Comparison of ENCODE assay signal across 1 cellular context in genomic region chr4:1882850-1883271, GRCh38.
TF ChIP-seq lines count a peak whose summit lies in the region.

No MANE protein-coding gene starts in this region.

TF ChIP-seq in K562, 482 proteins besides CTCF, POLR2A, EP300 and RAD21 (continues in another document):
- no peak for TF ChIP-seq FOXA1 (IDR thresholded peaks at IDR 0.05; ENCODE audit: borderline replicate concordance)
- no peak for TF ChIP-seq SNRNP70 (optimal IDR thresholded peaks at IDR 0.05; ENCODE audit: low read depth, low read length)
- no peak for TF ChIP-seq SETDB1 (IDR thresholded peaks at IDR 0.05; ENCODE audit: low read length)
- no peak for TF ChIP-seq NR1H2 (CRISPR knock-in tag; IDR thresholded peaks at IDR 0.05)
- TF ChIP-seq BRF1 (IDR thresholded peaks at IDR 0.05; ENCODE audit: borderline replicate concordance, extremely low read depth, insufficient read length): no peak
- no peak for TF ChIP-seq KDM4B (IDR thresholded peaks at IDR 0.05; ENCODE audit: borderline replicate concordance in 2 of 2, low read depth in 1 of 2)
- TF ChIP-seq FOXP4 (CRISPR knock-in tag; IDR thresholded peaks at IDR 0.05; ENCODE audit: borderline replicate concordance): no peak
- no peak for TF ChIP-seq RBBP5 (IDR thresholded peaks at IDR 0.05; ENCODE audit: borderline replicate concordance, insufficient read depth, low read length, poor library complexity, severe bottlenecking)
- TF ChIP-seq NR2F6 (CRISPR knock-in tag; IDR thresholded peaks at IDR 0.05): no peak
- TF ChIP-seq, protein P1, sequence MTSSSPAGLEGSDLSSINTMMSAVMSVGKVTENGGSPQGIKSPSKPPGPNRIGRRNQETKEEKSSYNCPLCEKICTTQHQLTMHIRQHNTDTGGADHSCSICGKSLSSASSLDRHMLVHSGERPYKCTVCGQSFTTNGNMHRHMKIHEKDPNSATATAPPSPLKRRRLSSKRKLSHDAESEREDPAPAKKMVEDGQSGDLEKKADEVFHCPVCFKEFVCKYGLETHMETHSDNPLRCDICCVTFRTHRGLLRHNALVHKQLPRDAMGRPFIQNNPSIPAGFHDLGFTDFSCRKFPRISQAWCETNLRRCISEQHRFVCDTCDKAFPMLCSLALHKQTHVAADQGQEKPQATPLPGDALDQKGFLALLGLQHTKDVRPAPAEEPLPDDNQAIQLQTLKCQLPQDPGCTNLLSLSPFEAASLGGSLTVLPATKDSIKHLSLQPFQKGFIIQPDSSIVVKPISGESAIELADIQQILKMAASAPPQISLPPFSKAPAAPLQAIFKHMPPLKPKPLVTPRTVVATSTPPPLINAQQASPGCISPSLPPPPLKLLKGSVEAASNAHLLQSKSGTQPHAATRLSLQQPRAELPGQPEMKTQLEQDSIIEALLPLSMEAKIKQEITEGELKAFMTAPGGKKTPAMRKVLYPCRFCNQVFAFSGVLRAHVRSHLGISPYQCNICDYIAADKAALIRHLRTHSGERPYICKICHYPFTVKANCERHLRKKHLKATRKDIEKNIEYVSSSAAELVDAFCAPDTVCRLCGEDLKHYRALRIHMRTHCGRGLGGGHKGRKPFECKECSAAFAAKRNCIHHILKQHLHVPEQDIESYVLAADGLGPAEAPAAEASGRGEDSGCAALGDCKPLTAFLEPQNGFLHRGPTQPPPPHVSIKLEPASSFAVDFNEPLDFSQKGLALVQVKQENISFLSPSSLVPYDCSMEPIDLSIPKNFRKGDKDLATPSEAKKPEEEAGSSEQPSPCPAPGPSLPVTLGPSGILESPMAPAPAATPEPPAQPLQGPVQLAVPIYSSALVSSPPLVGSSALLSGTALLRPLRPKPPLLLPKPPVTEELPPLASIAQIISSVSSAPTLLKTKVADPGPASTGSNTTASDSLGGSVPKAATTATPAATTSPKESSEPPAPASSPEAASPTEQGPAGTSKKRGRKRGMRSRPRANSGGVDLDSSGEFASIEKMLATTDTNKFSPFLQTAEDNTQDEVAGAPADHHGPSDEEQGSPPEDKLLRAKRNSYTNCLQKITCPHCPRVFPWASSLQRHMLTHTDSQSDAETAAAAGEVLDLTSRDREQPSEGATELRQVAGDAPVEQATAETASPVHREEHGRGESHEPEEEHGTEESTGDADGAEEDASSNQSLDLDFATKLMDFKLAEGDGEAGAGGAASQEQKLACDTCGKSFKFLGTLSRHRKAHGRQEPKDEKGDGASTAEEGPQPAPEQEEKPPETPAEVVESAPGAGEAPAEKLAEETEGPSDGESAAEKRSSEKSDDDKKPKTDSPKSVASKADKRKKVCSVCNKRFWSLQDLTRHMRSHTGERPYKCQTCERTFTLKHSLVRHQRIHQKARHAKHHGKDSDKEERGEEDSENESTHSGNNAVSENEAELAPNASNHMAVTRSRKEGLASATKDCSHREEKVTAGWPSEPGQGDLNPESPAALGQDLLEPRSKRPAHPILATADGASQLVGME (CRISPR knock-in tag; IDR thresholded peaks at IDR 0.05): no peak
- peak; percentile 47 for TF ChIP-seq HMGN3 (IDR thresholded peaks at IDR 0.05; ENCODE audit: borderline replicate concordance, extremely low read depth, insufficient read length, low read depth, low read length)
- TF ChIP-seq ARNT (IDR thresholded peaks at IDR 0.05): peak; percentile 89 to 98
- TF ChIP-seq GABPB2 (CRISPR knock-in tag; conservative IDR thresholded peaks at IDR 0.05): no peak
- TF ChIP-seq ZNF146 (CRISPR knock-in tag; IDR thresholded peaks at IDR 0.05; ENCODE audit: unreplicated experiment): no peak
- TF ChIP-seq SMAD3 (CRISPR knock-in tag; conservative IDR thresholded peaks at IDR 0.05): peak; percentile 67; the same call in 1 of the 2 replicates
- peak; percentile 96 for TF ChIP-seq KLF16 (IDR thresholded peaks at IDR 0.05)
- TF ChIP-seq ARID1B (IDR thresholded peaks at IDR 0.05): peak; percentile 99
- no peak for TF ChIP-seq TAF9B (IDR thresholded peaks at IDR 0.05; ENCODE audit: partially characterized antibody)
- no peak for TF ChIP-seq PTRF (tag; IDR thresholded peaks at IDR 0.05)
- peak; percentile 54 for TF ChIP-seq SMAD1 (IDR thresholded peaks at IDR 0.05; ENCODE audit: low read depth, low read length, partially characterized antibody)
- TF ChIP-seq KLF6 (CRISPR knock-in tag; IDR thresholded peaks at IDR 0.05; ENCODE audit: borderline replicate concordance): peak; percentile 51; the same call in 1 of the 2 replicates
- TF ChIP-seq, protein P2, sequence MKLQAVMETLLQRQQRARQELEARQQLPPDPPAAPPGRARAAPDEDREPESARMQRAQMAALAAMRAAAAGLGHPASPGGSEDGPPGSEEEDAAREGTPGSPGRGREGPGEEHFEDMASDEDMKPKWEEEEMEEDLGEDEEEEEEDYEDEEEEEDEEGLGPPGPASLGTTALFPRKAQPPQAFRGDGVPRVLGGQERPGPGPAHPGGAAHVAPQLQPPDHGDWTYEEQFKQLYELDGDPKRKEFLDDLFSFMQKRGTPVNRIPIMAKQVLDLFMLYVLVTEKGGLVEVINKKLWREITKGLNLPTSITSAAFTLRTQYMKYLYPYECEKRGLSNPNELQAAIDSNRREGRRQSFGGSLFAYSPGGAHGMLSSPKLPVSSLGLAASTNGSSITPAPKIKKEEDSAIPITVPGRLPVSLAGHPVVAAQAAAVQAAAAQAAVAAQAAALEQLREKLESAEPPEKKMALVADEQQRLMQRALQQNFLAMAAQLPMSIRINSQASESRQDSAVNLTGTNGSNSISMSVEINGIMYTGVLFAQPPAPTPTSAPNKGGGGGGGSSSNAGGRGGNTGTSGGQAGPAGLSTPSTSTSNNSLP (IDR thresholded peaks at IDR 0.05; ENCODE audit: borderline replicate concordance, low read depth, low read length): peak; percentile 44; the same call in 1 of the 2 replicates
- no peak for TF ChIP-seq GABPA (tag; conservative IDR thresholded peaks at IDR 0.05; ENCODE audit: low read depth)
- TF ChIP-seq ZNF668 (CRISPR knock-in tag; IDR thresholded peaks at IDR 0.05): no peak
- no peak for TF ChIP-seq NCOA4 (IDR thresholded peaks at IDR 0.05; ENCODE audit: partially characterized antibody)
- peak; percentile 41; the same call in 1 of the 2 replicates for TF ChIP-seq HES1 (IDR thresholded peaks at IDR 0.05; ENCODE audit: low read depth)
- TF ChIP-seq RUNX1 (IDR thresholded peaks at IDR 0.05; ENCODE audit: low read depth): no peak
- TF ChIP-seq, protein P3, sequence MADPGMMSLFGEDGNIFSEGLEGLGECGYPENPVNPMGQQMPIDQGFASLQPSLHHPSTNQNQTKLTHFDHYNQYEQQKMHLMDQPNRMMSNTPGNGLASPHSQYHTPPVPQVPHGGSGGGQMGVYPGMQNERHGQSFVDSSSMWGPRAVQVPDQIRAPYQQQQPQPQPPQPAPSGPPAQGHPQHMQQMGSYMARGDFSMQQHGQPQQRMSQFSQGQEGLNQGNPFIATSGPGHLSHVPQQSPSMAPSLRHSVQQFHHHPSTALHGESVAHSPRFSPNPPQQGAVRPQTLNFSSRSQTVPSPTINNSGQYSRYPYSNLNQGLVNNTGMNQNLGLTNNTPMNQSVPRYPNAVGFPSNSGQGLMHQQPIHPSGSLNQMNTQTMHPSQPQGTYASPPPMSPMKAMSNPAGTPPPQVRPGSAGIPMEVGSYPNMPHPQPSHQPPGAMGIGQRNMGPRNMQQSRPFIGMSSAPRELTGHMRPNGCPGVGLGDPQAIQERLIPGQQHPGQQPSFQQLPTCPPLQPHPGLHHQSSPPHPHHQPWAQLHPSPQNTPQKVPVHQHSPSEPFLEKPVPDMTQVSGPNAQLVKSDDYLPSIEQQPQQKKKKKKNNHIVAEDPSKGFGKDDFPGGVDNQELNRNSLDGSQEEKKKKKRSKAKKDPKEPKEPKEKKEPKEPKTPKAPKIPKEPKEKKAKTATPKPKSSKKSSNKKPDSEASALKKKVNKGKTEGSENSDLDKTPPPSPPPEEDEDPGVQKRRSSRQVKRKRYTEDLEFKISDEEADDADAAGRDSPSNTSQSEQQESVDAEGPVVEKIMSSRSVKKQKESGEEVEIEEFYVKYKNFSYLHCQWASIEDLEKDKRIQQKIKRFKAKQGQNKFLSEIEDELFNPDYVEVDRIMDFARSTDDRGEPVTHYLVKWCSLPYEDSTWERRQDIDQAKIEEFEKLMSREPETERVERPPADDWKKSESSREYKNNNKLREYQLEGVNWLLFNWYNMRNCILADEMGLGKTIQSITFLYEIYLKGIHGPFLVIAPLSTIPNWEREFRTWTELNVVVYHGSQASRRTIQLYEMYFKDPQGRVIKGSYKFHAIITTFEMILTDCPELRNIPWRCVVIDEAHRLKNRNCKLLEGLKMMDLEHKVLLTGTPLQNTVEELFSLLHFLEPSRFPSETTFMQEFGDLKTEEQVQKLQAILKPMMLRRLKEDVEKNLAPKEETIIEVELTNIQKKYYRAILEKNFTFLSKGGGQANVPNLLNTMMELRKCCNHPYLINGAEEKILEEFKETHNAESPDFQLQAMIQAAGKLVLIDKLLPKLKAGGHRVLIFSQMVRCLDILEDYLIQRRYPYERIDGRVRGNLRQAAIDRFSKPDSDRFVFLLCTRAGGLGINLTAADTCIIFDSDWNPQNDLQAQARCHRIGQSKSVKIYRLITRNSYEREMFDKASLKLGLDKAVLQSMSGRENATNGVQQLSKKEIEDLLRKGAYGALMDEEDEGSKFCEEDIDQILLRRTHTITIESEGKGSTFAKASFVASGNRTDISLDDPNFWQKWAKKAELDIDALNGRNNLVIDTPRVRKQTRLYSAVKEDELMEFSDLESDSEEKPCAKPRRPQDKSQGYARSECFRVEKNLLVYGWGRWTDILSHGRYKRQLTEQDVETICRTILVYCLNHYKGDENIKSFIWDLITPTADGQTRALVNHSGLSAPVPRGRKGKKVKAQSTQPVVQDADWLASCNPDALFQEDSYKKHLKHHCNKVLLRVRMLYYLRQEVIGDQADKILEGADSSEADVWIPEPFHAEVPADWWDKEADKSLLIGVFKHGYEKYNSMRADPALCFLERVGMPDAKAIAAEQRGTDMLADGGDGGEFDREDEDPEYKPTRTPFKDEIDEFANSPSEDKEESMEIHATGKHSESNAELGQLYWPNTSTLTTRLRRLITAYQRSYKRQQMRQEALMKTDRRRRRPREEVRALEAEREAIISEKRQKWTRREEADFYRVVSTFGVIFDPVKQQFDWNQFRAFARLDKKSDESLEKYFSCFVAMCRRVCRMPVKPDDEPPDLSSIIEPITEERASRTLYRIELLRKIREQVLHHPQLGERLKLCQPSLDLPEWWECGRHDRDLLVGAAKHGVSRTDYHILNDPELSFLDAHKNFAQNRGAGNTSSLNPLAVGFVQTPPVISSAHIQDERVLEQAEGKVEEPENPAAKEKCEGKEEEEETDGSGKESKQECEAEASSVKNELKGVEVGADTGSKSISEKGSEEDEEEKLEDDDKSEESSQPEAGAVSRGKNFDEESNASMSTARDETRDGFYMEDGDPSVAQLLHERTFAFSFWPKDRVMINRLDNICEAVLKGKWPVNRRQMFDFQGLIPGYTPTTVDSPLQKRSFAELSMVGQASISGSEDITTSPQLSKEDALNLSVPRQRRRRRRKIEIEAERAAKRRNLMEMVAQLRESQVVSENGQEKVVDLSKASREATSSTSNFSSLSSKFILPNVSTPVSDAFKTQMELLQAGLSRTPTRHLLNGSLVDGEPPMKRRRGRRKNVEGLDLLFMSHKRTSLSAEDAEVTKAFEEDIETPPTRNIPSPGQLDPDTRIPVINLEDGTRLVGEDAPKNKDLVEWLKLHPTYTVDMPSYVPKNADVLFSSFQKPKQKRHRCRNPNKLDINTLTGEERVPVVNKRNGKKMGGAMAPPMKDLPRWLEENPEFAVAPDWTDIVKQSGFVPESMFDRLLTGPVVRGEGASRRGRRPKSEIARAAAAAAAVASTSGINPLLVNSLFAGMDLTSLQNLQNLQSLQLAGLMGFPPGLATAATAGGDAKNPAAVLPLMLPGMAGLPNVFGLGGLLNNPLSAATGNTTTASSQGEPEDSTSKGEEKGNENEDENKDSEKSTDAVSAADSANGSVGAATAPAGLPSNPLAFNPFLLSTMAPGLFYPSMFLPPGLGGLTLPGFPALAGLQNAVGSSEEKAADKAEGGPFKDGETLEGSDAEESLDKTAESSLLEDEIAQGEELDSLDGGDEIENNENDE (IDR thresholded peaks at IDR 0.05; ENCODE audit: low read depth, low read length): no peak
- no peak for TF ChIP-seq DDX20 (tag; IDR thresholded peaks at IDR 0.05; ENCODE audit: low read depth)
- TF ChIP-seq, protein P4, sequence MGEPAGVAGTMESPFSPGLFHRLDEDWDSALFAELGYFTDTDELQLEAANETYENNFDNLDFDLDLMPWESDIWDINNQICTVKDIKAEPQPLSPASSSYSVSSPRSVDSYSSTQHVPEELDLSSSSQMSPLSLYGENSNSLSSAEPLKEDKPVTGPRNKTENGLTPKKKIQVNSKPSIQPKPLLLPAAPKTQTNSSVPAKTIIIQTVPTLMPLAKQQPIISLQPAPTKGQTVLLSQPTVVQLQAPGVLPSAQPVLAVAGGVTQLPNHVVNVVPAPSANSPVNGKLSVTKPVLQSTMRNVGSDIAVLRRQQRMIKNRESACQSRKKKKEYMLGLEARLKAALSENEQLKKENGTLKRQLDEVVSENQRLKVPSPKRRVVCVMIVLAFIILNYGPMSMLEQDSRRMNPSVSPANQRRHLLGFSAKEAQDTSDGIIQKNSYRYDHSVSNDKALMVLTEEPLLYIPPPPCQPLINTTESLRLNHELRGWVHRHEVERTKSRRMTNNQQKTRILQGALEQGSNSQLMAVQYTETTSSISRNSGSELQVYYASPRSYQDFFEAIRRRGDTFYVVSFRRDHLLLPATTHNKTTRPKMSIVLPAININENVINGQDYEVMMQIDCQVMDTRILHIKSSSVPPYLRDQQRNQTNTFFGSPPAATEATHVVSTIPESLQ (CRISPR knock-in tag; IDR thresholded peaks at IDR 0.05): no peak
- no peak for TF ChIP-seq E2F5 (CRISPR knock-in tag; IDR thresholded peaks at IDR 0.05)
- TF ChIP-seq ZBTB7A (IDR thresholded peaks at IDR 0.05; ENCODE audit: borderline replicate concordance, control insufficient read depth, low read depth, low read length): no peak
- TF ChIP-seq ZFP30 (CRISPR knock-in tag; IDR thresholded peaks at IDR 0.05; ENCODE audit: borderline replicate concordance): no peak
- no peak for TF ChIP-seq MED1 (CRISPR knock-in tag; IDR thresholded peaks at IDR 0.05; ENCODE audit: borderline replicate concordance)
